In the genomic region with DNA sequence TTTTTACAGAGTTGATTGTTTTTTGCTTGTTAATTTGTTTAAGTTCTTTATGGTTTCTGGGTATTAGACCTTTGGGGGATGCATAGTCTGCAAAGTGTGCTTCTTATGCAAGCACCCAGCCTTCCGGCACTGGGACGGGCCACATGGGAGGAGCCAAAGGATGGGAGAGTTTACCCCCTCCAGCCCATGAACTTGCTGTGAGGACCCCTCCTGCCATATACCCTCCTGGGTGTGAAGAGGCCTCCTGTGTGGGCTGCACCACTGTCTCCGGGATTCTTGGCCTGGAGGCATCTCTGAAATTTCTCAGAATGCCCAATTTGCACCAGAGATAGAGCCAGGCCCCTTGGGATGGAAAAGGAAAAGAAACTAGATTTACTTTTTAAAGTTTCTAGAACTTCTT, we compare ENCODE assay signal across 30 cellular contexts.
"Had no signal": no experiment of that assay in that cellular context is flagged by ENCODE, and none has a peak within 500 bp of the region (broad histone marks: within the 10 kb centered on the region; RNA-seq: fewer than 3 reads in every experiment).

No MANE protein-coding gene starts in this region.

- H3K27ac ChIP-seq: adrenal gland, ascending aorta, body of pancreas, brain microvascular endothelial cell, breast epithelium, cardiac muscle cell had no signal

- H3K9me3 ChIP-seq: adrenal gland, ascending aorta, body of pancreas, breast epithelium had no signal

- H3K27me3 ChIP-seq: adrenal gland, ascending aorta, body of pancreas, brain microvascular endothelial cell, breast epithelium, cardiac muscle cell had no signal

- H3K36me3 ChIP-seq: ascending aorta, brain microvascular endothelial cell, breast epithelium, cardiac muscle cell had no signal

- H3K4me1 ChIP-seq: adrenal gland, ascending aorta, body of pancreas, breast epithelium had no signal

- H3K4me3 ChIP-seq: adrenal gland, ascending aorta, body of pancreas, breast epithelium, cardiac muscle cell had no signal

- DNase-seq: activated effector memory CD4-positive, alpha-beta T cell treated with anti-CD3 and anti-CD28 coated beads, Interleukin-2, amount 50 U/mL, for 16 hours; activated effector memory CD4-positive, alpha-beta T cell treated with Interleukin-2 at 50 U/mL for 16 hours; activated gamma-delta T cell; activated gamma-delta T cell treated with Interleukin-2 at 50 U/mL for 16 hours; activated naive CD4-positive, alpha-beta T cell; activated naive CD4-positive, alpha-beta T cell treated with anti-CD3 and anti-CD28 coated beads for 36 hours; activated naive CD4-positive, alpha-beta T cell treated with anti-CD3 and anti-CD28 coated beads, Interleukin-2, amount 10 ng/mL, durations not matched to agents 7 days and 5 days; activated naive CD4-positive, alpha-beta T cell treated with anti-CD3 and anti-CD28 coated beads, Interleukin-2, amount 50 U/mL, for 16 hours; activated naive CD4-positive, alpha-beta T cell treated with Interleukin-2 at 50 U/mL for 16 hours; activated naive CD8-positive, alpha-beta T cell treated with anti-CD3 and anti-CD28 coated beads for 36 hours; activated naive CD8-positive, alpha-beta T cell treated with anti-CD3 and anti-CD28 coated beads, Interleukin-2, amount 10 ng/mL, durations not matched to agents 7 days and 5 days; activated naive CD8-positive, alpha-beta T cell treated with anti-CD3 and anti-CD28 coated beads, Interleukin-2, amount 50 U/mL, for 24 hours; activated T-cell treated with anti-CD3 and anti-CD28 coated beads, Interleukin-2, amount 50 U/mL, for 1 hour; activated T-cell treated with anti-CD3 and anti-CD28 coated beads, Interleukin-2, amount 50 U/mL, for 24 hours; activated T-cell treated with anti-CD3 and anti-CD28 coated beads, Interleukin-2, amount 50 U/mL, for 4 hours; activated T-cell treated with anti-CD3 and anti-CD28 coated beads, Interleukin-2, amount 50 U/mL, for 48 hours; activated T-cell treated with anti-CD3 and anti-CD28 coated beads, Interleukin-2, amount 50 U/mL, for 72 hours; adrenal gland; amniotic stem cell; amygdala; anterior cingulate cortex; aorta; body of pancreas; brain microvascular endothelial cell; caudate nucleus; central memory CD4-positive, alpha-beta T cell; cerebellar nuclear complex had no signal
